Comparison of ENCODE assay signal across 8 cellular contexts in the genomic region with DNA sequence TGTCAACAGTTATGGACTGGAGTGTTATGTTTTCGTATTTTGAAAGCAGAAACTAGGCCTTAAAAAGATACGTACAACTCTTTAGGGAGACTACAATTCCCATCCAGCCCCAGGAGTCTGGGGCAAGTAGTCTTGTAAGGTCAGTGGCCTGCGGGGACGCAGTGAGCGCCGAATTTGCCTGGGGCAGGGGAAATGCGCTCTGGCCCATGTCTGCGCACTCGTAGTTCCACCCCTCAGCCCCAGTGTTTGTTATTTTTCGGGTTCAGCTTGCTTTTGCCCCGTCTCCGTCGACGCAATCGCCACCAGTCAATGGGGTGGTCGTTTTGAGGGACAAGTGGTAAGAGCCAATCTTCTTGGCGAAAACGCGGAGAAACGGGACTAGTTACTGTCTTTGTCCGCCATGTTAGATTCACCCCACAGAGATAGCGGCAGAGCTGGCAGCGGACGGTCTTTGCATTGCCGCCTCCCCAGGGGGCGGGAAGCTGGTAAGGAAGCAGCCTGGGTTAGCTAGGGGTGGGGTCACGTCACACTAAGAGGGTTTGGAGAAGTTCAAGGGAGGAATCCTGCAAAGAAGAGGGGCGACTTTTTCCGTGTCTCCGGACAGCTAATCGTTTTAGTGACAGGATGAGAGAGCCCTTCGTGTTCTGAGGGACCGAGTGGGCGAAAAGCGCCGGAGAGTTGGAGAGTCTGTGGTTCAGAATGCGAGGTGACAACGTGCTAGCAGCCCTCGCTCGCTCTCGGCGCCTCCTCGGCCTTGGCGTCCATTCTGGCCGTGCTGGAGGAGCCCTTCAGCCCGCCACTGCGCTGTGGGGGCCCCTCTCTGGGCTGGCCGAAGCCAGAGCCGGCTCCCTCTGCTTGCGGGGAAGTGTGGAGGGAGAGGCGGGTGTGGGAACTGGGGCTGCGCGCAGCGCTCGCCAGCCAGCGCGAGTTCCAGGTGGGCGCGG. TPM values are rescaled to one million over a fixed set of nuclear protein-coding genes. Genes with fewer than 3 reads are reported as not detected.
DNase-seq lines count a peak whose midpoint lies in the region; ATAC-seq and TF ChIP-seq lines count a peak whose summit lies in the region.

No MANE protein-coding gene starts in this region.

- H3K4me3 Mint-ChIP-seq in activated naive CD8-positive, alpha-beta T cell = peak overlapping the region; percentile 99

- no peaks in the 10 kb centered on the region for H3K9me3 Mint-ChIP-seq in activated naive CD8-positive, alpha-beta T cell (ENCODE audit: low read depth)

- H3K9me3 ChIP-seq in thoracic aorta = no peaks in the 10 kb centered on the region

- H3K27ac ChIP-seq in layer of hippocampus (ENCODE audit: low read depth, low read length) (peak overlapping the region; percentile 33), thoracic aorta (peak overlapping the region; percentile 75 to 87)

- in situ Hi-C loops in GM13976 (cut with MboI; ENCODE audit: low sequenced_read_pairs, unreplicated experiment) = no loop called here

- peak overlapping the region; percentile 56 for H3K4me3 ChIP-seq in AG09309 (ENCODE audit: control insufficient read depth, low read depth, low read length)
- H3K4me3 ChIP-seq in thoracic aorta = peak overlapping the region; percentile 89

- no peaks in the 10 kb centered on the region for H3K27me3 ChIP-seq in layer of hippocampus (ENCODE audit: control insufficient read depth, insufficient read depth, low read length)
- no peaks in the 10 kb centered on the region for H3K27me3 ChIP-seq in thoracic aorta (replicated peaks; ENCODE audit: insufficient read depth)

- peaks cover 20 to 33% of the 10 kb centered on the region in 2 donors for H3K4me1 ChIP-seq in thoracic aorta (ENCODE audit: control insufficient read depth in 1 of 2, low read depth in 2 of 2)

- no peaks in the 10 kb centered on the region for H3K27me3 Mint-ChIP-seq in activated naive CD8-positive, alpha-beta T cell

- DNase-seq in AG09309 (ENCODE audit: low read depth) = no peak
- peak; percentile 43 for DNase-seq in HuH-7.5 (ENCODE audit: low spot score)
- no peak for DNase-seq in thoracic aorta (ENCODE audit: low spot score)
- no peak for DNase-seq in GM13976 (ENCODE audit: low spot score)
- no peak for DNase-seq in NCI-H1048 (lab: John Stamatoyannopoulos, UW)

- TF ChIP-seq CTCF in AG09309 (IDR thresholded peaks at IDR 0.05; ENCODE audit: control insufficient read depth, insufficient read depth, low read depth, low read length, missing control alignments) = no peak
- TF ChIP-seq CTCF in thoracic aorta (IDR thresholded peaks at IDR 0.05) = no peak
- no peak for TF ChIP-seq CTCF in GM13976 (IDR thresholded peaks at IDR 0.05; ENCODE audit: borderline replicate concordance, control extremely low read depth, extremely low read depth, insufficient read depth, missing control alignments)

- ATAC-seq in thoracic aorta (ENCODE audit: insufficient number of reproducible peaks, low FRiP score, low read depth) (no peak), HG03457 (IDR thresholded peaks at IDR 0.05; ENCODE audit: unreplicated experiment) (no peak)

- peaks cover 5% of the 10 kb centered on the region for H3K36me3 Mint-ChIP-seq in activated naive CD8-positive, alpha-beta T cell

- H3K4me1 Mint-ChIP-seq in activated naive CD8-positive, alpha-beta T cell (ENCODE audit: low read depth) = peaks cover 33% of the 10 kb centered on the region

- H3K27ac Mint-ChIP-seq in activated naive CD8-positive, alpha-beta T cell = peak overlapping the region; percentile 98

- no peaks in the 10 kb centered on the region for H3K36me3 ChIP-seq in thoracic aorta

RNA-seq across cellular contexts. Expression of a gene that starts 1.1 kb away (rescaled TPM):
- 10 to 100 TPM in 1 of 2 donors, 1 to 10 TPM in 1; 8.6 to 21.1 TPM for total RNA-seq in thoracic aorta

RNA-seq across cellular contexts. Expression of a gene that starts 44.8 kb away (rescaled TPM):
- 100 to 1,000 TPM in 1 of 2 donors, 10 to 100 TPM in 1; 92.1 to 101 TPM for total RNA-seq in thoracic aorta
